Comparison of ENCODE assay signal across 8 cellular contexts in the genomic region with DNA sequence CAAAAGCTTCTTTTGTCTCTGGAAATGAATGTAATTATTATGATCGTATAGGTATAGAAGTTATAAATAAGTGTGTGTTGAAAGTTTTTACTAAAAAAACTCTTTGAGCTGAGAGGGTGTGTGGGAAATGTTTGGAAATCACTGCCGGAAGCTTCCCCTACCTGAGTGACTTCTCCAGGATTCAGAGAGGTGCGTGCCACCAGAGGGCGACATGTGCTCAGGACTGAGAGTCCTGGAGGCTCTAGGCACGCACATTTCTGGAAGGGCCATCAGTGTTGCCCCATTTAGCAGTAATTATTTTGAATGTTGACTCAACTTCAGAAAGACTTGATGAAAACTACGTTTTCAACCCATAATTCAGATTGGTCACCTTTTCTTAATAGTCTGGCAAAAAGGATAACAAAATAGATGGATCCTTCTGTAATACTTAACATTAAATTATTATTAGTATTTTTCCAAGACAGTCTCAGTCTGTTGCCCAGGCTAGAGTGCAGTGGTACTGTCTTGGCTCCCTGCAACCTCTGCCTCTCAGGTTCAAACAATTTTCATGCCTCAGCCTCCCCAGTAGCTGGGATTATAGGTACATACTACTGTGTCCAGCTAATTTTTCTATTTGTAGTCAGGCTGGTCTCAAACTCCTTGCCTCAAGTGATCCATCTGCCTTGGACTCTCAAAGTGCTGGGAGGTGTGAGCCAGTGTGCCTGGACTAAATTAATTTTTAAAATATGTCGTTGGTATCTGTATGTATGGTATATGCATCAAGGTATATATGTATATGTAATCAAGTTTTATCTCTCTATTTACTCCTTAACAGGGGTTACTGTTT. TPM values are rescaled to one million over a fixed set of nuclear protein-coding genes. Genes with fewer than 3 reads are reported as not detected.
A peak's percentile ranks its signal among the peaks of the same experiment; 100 is the strongest.
DNase-seq lines count a peak whose midpoint lies in the region; ATAC-seq, FAIRE-seq and TF ChIP-seq lines count a peak whose summit lies in the region.

No MANE protein-coding gene starts in this region.

- in situ Hi-C loops in HepG2 (cut with HindIII; ENCODE audit: extremely low pct_ligation_motif_present, low pct_unique_long_range_greater_than_20kb), result loop anchor here (5.0 kb wide), 1 partner anchor 114 kb away; no protein-coding TSS in a partner anchor

- TF ChIP-seq POLR2A in HepG2 (IDR thresholded peaks at IDR 0.05; ENCODE audit: insufficient read depth in 1 of 2, low read depth in 2 of 2, low read length in 2 of 2), result no peak

- H3K4me1 ChIP-seq in HepG2 (ENCODE audit: insufficient read depth, low read length), result peaks cover 32% of the 10 kb centered on the region

- H3K27me3 ChIP-seq in HepG2 (ENCODE audit: control insufficient read depth in 1 of 2, insufficient read depth in 2 of 2, low read length in 2 of 2), result no peaks in the 10 kb centered on the region

- H3K79me2 ChIP-seq in HepG2 (ENCODE audit: insufficient read depth, low read length), result no peaks in the 10 kb centered on the region

- H4K20me1 ChIP-seq in HepG2 (ENCODE audit: insufficient read depth, low read length), result no peaks in the 10 kb centered on the region

- ATAC-seq in HG02973 (IDR thresholded peaks at IDR 0.05; ENCODE audit: unreplicated experiment) (peak; percentile 57), HepG2 (peak; percentile 97)

- TF ChIP-seq EP300 in HepG2 (IDR thresholded peaks at IDR 0.05; ENCODE audit: low read depth in 2 of 2, low read length in 2 of 2) (no peak), HepG2 (CRISPR knock-in tag; IDR thresholded peaks at IDR 0.05; ENCODE audit: borderline replicate concordance) (no peak)

- TF ChIP-seq RAD21 in HepG2 (CRISPR knock-in tag; IDR thresholded peaks at IDR 0.05), result peak; percentile 95

- CTCF ChIA-PET in HepG2 (lab: Yijun Ruan, JAX; ENCODE audit: low intra/inter-chr PET ratio, low total read pairs), result interaction anchor here (0.7 to 6.1 kb wide), 7 partner anchors 11 to 670 kb away, joined by 3 to 130 read pairs (median 3); no protein-coding TSS in a partner anchor

- peak; percentile 94 for TF ChIP-seq CTCF in HepG2 (CRISPR knock-in tag; IDR thresholded peaks at IDR 0.05)

- BruUV-seq in HepG2 (replicated peaks; lab: Mats Ljungman, UMichigan), result no TSS peak

- H3K27ac ChIP-seq in HepG2 (ENCODE audit: extremely low read length, insufficient read depth, low read length), result no peak overlapping the region

- POLR2A ChIA-PET in HepG2 (lab: Yijun Ruan, JAX), result interaction anchor here (0.7 to 1.5 kb wide), 3 partner anchors 10 to 58 kb away, joined by 3 to 6 read pairs (median 3); no protein-coding TSS in a partner anchor

- peak; percentile 93 for FAIRE-seq in HepG2 (lab: Jason Lieb, UNC)

- WGBS in HepG2 (ENCODE audit: low lambda C conversion rate), result 19% methylated on average over 4 of the region's 7 CpGs

- H3K9ac ChIP-seq in HepG2 (ENCODE audit: insufficient read depth, low read depth, low read length), result no peak overlapping the region

- no peaks in the 10 kb centered on the region for H3K36me3 ChIP-seq in HepG2 (replicated peaks in 1 of 2; ENCODE audit: control insufficient read depth in 1 of 2, insufficient read depth in 2 of 2, low read length in 2 of 2)

- H3K4me2 ChIP-seq in HepG2 (ENCODE audit: low read depth, low read length), result no peak overlapping the region

- DNase-seq in SIG-M5 treated with dmso at 0.1 percent for 504 hours (lab: John Stamatoyannopoulos, UW; ENCODE audit: unreplicated experiment) (peak; percentile 68), SIG-M5 (lab: John Stamatoyannopoulos, UW) (no peak), NCI-H2171 treated with DMSO at 0.1 percent for 48 hours (lab: John Stamatoyannopoulos, UW) (peak; percentile 61), HepG2 (ENCODE audit: low spot score) (peak; percentile 72)
- peak; percentile 66 for DNase-seq in activated CD4-positive, CD25-positive, alpha-beta regulatory T cell treated with anti-CD3 and anti-CD28 coated beads, Interleukin-2, amount 50 U/mL, for 16 hours (ENCODE audit: low read depth, low spot score)
- DNase-seq in central memory CD4-positive, alpha-beta T cell, result peak; percentile 58
- peak; percentile 79 for DNase-seq in stimulated activated CD8-positive, alpha-beta memory T cell treated with anti-CD3 and anti-CD28 coated beads, Interleukin-12 subunit alpha, Interleukin-12 subunit beta, amount 100 ng/mL, for 1 hour (ENCODE audit: low read depth)

- no peak overlapping the region for H3K4me3 ChIP-seq in HepG2 (replicated peaks in 1 of 3; ENCODE audit: insufficient read depth in 1 of 3, low read depth in 2 of 3, low read length in 3 of 3)

- H2AFZ ChIP-seq in HepG2 (ENCODE audit: low read length), result no peak overlapping the region

- intact Hi-C loops in HepG2 (cut with micrococcal nuclease; ENCODE audit: unreplicated experiment), result loop anchor here (1.0 to 5.0 kb wide), 4 partner anchors 44 to 749 kb away; no protein-coding TSS in a partner anchor

- H3K9me3 ChIP-seq in HepG2 (ENCODE audit: low read length), result no peaks in the 10 kb centered on the region

TF ChIP-seq in HepG2, 621 proteins besides CTCF, POLR2A, EP300 and RAD21 (continues in another document):
- TF ChIP-seq HMGA1 (CRISPR knock-in tag; conservative IDR thresholded peaks at IDR 0.05), result no peak
- TF ChIP-seq HOXD1 (CRISPR knock-in tag; IDR thresholded peaks at IDR 0.05), result no peak
- TF ChIP-seq ZIK1 (CRISPR knock-in tag; IDR thresholded peaks at IDR 0.05; ENCODE audit: borderline replicate concordance, low read depth), result no peak
- TF ChIP-seq SOX5 (CRISPR knock-in tag; IDR thresholded peaks at IDR 0.05; ENCODE audit: borderline replicate concordance), result 0 out of 2 replicates have a peak, but pooled peaks have one; percentile 22
- TF ChIP-seq, protein P1, sequence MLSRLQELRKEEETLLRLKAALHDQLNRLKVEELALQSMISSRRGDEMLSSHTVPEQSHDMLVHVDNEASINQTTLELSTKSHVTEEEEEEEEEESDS (CRISPR knock-in tag; IDR thresholded peaks at IDR 0.05; ENCODE audit: borderline replicate concordance), result no peak
- no peak for TF ChIP-seq MTF1 (CRISPR knock-in tag; IDR thresholded peaks at IDR 0.05)
- peak; percentile 46; the same call in 1 of the 2 replicates for TF ChIP-seq ETV5 (CRISPR knock-in tag; IDR thresholded peaks at IDR 0.05; ENCODE audit: borderline replicate concordance)
- no peak for TF ChIP-seq MTA1 (CRISPR knock-in tag; IDR thresholded peaks at IDR 0.05; ENCODE audit: borderline replicate concordance)
- no peak for TF ChIP-seq HIC2 (CRISPR knock-in tag; IDR thresholded peaks at IDR 0.05; ENCODE audit: low read depth)
- TF ChIP-seq TMF1 (CRISPR knock-in tag; IDR thresholded peaks at IDR 0.05; ENCODE audit: low read depth), result no peak
- no peak for TF ChIP-seq KDM3A (CRISPR knock-in tag; IDR thresholded peaks at IDR 0.05; ENCODE audit: low read depth)
- no peak for TF ChIP-seq RBFOX2 (IDR thresholded peaks at IDR 0.05; ENCODE audit: low read depth, low read length)
- TF ChIP-seq, protein P2, sequence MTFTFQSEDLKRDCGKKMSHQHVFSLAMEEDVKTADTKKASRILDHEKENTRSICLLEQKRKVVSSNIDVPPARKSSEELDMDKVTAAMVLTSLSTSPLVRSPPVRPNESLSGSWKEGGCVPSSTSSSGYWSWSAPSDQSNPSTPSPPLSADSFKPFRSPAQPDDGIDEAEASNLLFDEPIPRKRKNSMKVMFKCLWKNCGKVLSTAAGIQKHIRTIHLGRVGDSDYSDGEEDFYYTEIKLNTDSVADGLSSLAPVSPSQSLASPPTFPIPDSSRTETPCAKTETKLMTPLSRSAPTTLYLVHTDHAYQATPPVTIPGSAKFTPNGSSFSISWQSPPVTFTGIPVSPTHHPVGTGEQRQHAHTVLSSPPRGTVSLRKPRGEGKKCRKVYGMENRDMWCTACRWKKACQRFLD (CRISPR knock-in tag; IDR thresholded peaks at IDR 0.05; ENCODE audit: borderline replicate concordance), result no peak
- TF ChIP-seq KMT2A (CRISPR knock-in tag; IDR thresholded peaks at IDR 0.05), result no peak
- TF ChIP-seq NKX3-1 (CRISPR knock-in tag; IDR thresholded peaks at IDR 0.05), result no peak
- TF ChIP-seq ZNF709 (CRISPR knock-in tag; IDR thresholded peaks at IDR 0.05), result no peak
- no peak for TF ChIP-seq ZC3H13 (CRISPR knock-in tag; IDR thresholded peaks at IDR 0.05)

RNA-seq across cellular contexts. Expression of gene GPR171, which starts 34.5 kb away (rescaled TPM):
- not detected in 2 replicates for total RNA-seq in HepG2 (2016; rRNA removed; fragmentation: Illumina TruSeq; extraction: Trizol)
- total RNA-seq in HepG2 (2016; cell fraction: cytosol; rRNA removed; fragmentation: Illumina TruSeq; extraction: Trizol; ENCODE audit: low read depth), result not detected in 2 replicates
- total RNA-seq in HepG2 (2016; cell fraction: insoluble cytoplasmic fraction; rRNA removed; fragmentation: Illumina TruSeq; extraction: Trizol), result not detected in 2 replicates
- total RNA-seq in HepG2 (2016; cell fraction: membrane; rRNA removed; fragmentation: Illumina TruSeq; extraction: Trizol), result not detected in 2 replicates
- total RNA-seq in HepG2 (2016; cell fraction: nucleus; rRNA removed; fragmentation: Illumina TruSeq; extraction: Trizol), result not detected in 2 replicates
- polyA plus RNA-seq in HepG2 (2011; rRNA removed), result not detected in 2 replicates
- polyA plus RNA-seq in HepG2 (2011; cell fraction: cytosol; rRNA removed), result not detected in 2 replicates
- not detected in 2 replicates for polyA plus RNA-seq in HepG2 (2011; cell fraction: nucleus; rRNA removed)
- polyA plus RNA-seq in HepG2 (2012), result not detected in 2 replicates
- polyA plus RNA-seq in HepG2 (2016; cell fraction: cytosol; fragmentation: Illumina TruSeq; extraction: Trizol; ENCODE audit: low read depth), result not detected in 2 replicates
- not detected in 2 replicates for polyA plus RNA-seq in HepG2 (2016; cell fraction: insoluble cytoplasmic fraction; fragmentation: Illumina TruSeq; extraction: Trizol; ENCODE audit: low read depth)
- polyA plus RNA-seq in HepG2 (2016; cell fraction: membrane; fragmentation: Illumina TruSeq; extraction: Trizol; ENCODE audit: low read depth), result not detected in 2 replicates
- polyA plus RNA-seq in HepG2 (2016; cell fraction: nucleus; fragmentation: Illumina TruSeq; extraction: Trizol; ENCODE audit: insufficient read depth, low read depth), result not detected in 2 replicates
- not detected in 2 replicates for polyA minus RNA-seq in HepG2 (2011; rRNA and poly(A)+ RNA removed; ENCODE audit: low replicate concordance)
- polyA minus RNA-seq in HepG2 (2011; cell fraction: cytosol; rRNA and poly(A)+ RNA removed), result not detected in 2 replicates
- not detected in 2 replicates for polyA minus RNA-seq in HepG2 (2011; cell fraction: nucleus; rRNA and poly(A)+ RNA removed)
